ENCODE assay signal across 8 cellular contexts in genomic region chr5:62354028-62354874, GRCh38. TPM values are rescaled to one million over a fixed set of nuclear protein-coding genes. Genes with fewer than 3 reads are reported as not detected.
DNase-seq lines count a peak whose midpoint lies in the region; ATAC-seq, FAIRE-seq and TF ChIP-seq lines count a peak whose summit lies in the region.

No MANE protein-coding gene starts in this region.

- no peaks in the 10 kb centered on the region for H3K4me1 ChIP-seq in GM12878 (ENCODE audit: control insufficient read depth, insufficient read depth, low read length)
- no peaks in the 10 kb centered on the region for H3K4me1 ChIP-seq in HepG2 (ENCODE audit: insufficient read depth, low read length)
- no peaks in the 10 kb centered on the region for H3K4me1 ChIP-seq in uterus

- H3K79me2 ChIP-seq in GM12878 (ENCODE audit: control insufficient read depth, insufficient read depth, low read length) (no peaks in the 10 kb centered on the region), HepG2 (ENCODE audit: insufficient read depth, low read length) (no peaks in the 10 kb centered on the region)

- peaks cover 0 to 27% of the 10 kb centered on the region in 2 experiments; a peak in 3 of 4 replicates for H3K36me3 ChIP-seq in GM12878 (ENCODE audit: control insufficient read depth in 2 of 2, insufficient read depth in 2 of 2, low read length in 1 of 2)
- H3K36me3 ChIP-seq in HepG2 (replicated peaks in 1 of 2; ENCODE audit: control insufficient read depth in 1 of 2, insufficient read depth in 2 of 2, low read length in 2 of 2), result peaks cover 0 to 15% of the 10 kb centered on the region in 2 experiments; a peak in 3 of 5 replicates
- no peaks in the 10 kb centered on the region for H3K36me3 ChIP-seq in uterus

- H3K27ac ChIP-seq in GM12878 (ENCODE audit: control insufficient read depth, insufficient read depth) (no peak overlapping the region), HepG2 (ENCODE audit: extremely low read length, insufficient read depth, low read length) (no peak overlapping the region), uterus (no peak overlapping the region)

- in situ Hi-C loops in GM13977 (cut with MboI; ENCODE audit: low pct_unique_long_range_greater_than_20kb, low sequenced_read_pairs, unreplicated experiment) (loop anchor here (10.0 kb wide), 1 partner anchor 139 kb away; no protein-coding TSS in a partner anchor), GM12878 (cut with MboI) (loop anchor here (10.0 kb wide), 1 partner anchor 139 kb away; no protein-coding TSS in a partner anchor), HepG2 (cut with HindIII; ENCODE audit: extremely low pct_ligation_motif_present, low pct_unique_long_range_greater_than_20kb) (no loop called here)

- CTCF ChIA-PET in GM12878 (lab: Yijun Ruan, JAX) (interaction anchor here (0.6 to 10.4 kb wide), 9 partner anchors 8 to 133 kb away, joined by 3 to 176 read pairs (median 3); partner anchors contain the start of gene DIMT1), HepG2 (lab: Yijun Ruan, JAX; ENCODE audit: low intra/inter-chr PET ratio, low total read pairs) (interaction anchor here (1.2 to 1.5 kb wide), 2 partner anchors 63 to 129 kb away, joined by 5 to 7 read pairs; no protein-coding TSS in a partner anchor)

- ATAC-seq in HG02759 (IDR thresholded peaks at IDR 0.05; ENCODE audit: unreplicated experiment) (peak; percentile 92), GM12878 (peak; percentile 92), HepG2 (peak; percentile 68)

- POLR2A ChIA-PET in GM12878 (lab: Charles Lee) (interaction anchor here (1.1 kb wide), 1 partner anchor 51 kb away, joined by 11 read pairs; no protein-coding TSS in a partner anchor), HepG2 (lab: Yijun Ruan, JAX) (no interaction called here)

- SMC1A ChIA-PET in GM12878 (lab: Charles Lee; ENCODE audit: uncharacterized antibody, unreplicated experiment), result interaction anchor here (0.6 to 3.3 kb wide), 10 partner anchors 25 to 1183 kb away, joined by 3 to 31 read pairs (median 3); no protein-coding TSS in a partner anchor

- H3K4me3 ChIP-seq in GM12878, result no peak overlapping the region
- no peak overlapping the region for H3K4me3 ChIP-seq in HepG2 (replicated peaks in 1 of 3; ENCODE audit: insufficient read depth in 1 of 3, low read depth in 2 of 3, low read length in 3 of 3)
- H3K4me3 ChIP-seq in uterus, result no peak overlapping the region

- TF ChIP-seq CTCF in GM13977 (IDR thresholded peaks at IDR 0.05; ENCODE audit: extremely low read depth, insufficient read depth, missing control alignments), result peak; percentile 49
- peak; percentile 39 to 69 (median 48); a peak in 4 of 6 replicates for TF ChIP-seq CTCF in GM12878 (IDR thresholded peaks at IDR 0.05 in 2 of 3, conservative IDR thresholded peaks at IDR 0.05 in 1 of 3; ENCODE audit: control insufficient read depth in 2 of 3, extremely low read depth in 1 of 3, insufficient read depth in 1 of 3, low read depth in 3 of 3, low read length in 3 of 3)
- TF ChIP-seq CTCF in HepG2 (CRISPR knock-in tag; IDR thresholded peaks at IDR 0.05), result peak; percentile 50
- peak; percentile 51 to 59 (median 59) for TF ChIP-seq CTCF in uterus (IDR thresholded peaks at IDR 0.05)

- intact Hi-C loops in GM12878 (cut with micrococcal nuclease; ENCODE audit: unreplicated experiment), result loop anchor here (2.0 to 5.0 kb wide), 2 partner anchors 47 to 129 kb away; partner anchors contain the start of gene KIF2A
- intact Hi-C loops in HepG2 (cut with micrococcal nuclease; ENCODE audit: unreplicated experiment), result loop anchor here (1.0 kb wide), 2 partner anchors 62 to 129 kb away; no protein-coding TSS in a partner anchor
- intact Hi-C loops in uterus (cut with DNase I; ENCODE audit: low total_unique reads), result no loop called here

- H3K9me3 ChIP-seq in GM12878 (replicated peaks; ENCODE audit: control insufficient read depth, insufficient read depth, low read length) (no peaks in the 10 kb centered on the region), HepG2 (ENCODE audit: low read length) (no peaks in the 10 kb centered on the region), uterus (no peaks in the 10 kb centered on the region)

- H3K27me3 ChIP-seq in GM12878 (replicated peaks in 1 of 2; ENCODE audit: control insufficient read depth in 2 of 2, insufficient read depth in 2 of 2, low read length in 1 of 2), result no peaks in the 10 kb centered on the region
- no peaks in the 10 kb centered on the region for H3K27me3 ChIP-seq in HepG2 (ENCODE audit: control insufficient read depth in 1 of 2, insufficient read depth in 2 of 2, low read length in 2 of 2)
- no peaks in the 10 kb centered on the region for H3K27me3 ChIP-seq in uterus

- H3K4me2 ChIP-seq in GM12878 (ENCODE audit: control insufficient read depth, insufficient read depth) (no peak overlapping the region), HepG2 (ENCODE audit: low read depth, low read length) (no peak overlapping the region)

- BruUV-seq in GM12878 (replicated peaks; lab: Mats Ljungman, UMichigan) (no TSS peak), HepG2 (replicated peaks; lab: Mats Ljungman, UMichigan) (no TSS peak)

- TF ChIP-seq EP300 in GM12878 (IDR thresholded peaks at IDR 0.05; ENCODE audit: borderline replicate concordance in 1 of 2, control insufficient read depth in 1 of 2, low read depth in 2 of 2, low read length in 2 of 2) (no peak), HepG2 (IDR thresholded peaks at IDR 0.05; ENCODE audit: low read depth in 2 of 2, low read length in 2 of 2) (no peak), HepG2 (CRISPR knock-in tag; IDR thresholded peaks at IDR 0.05; ENCODE audit: borderline replicate concordance) (no peak)

- H2AFZ ChIP-seq in GM12878 (ENCODE audit: control insufficient read depth, low read depth, low read length) (no peak overlapping the region), HepG2 (ENCODE audit: low read length) (no peak overlapping the region)

- TF ChIP-seq POLR2A in GM12878 (IDR thresholded peaks at IDR 0.05; ENCODE audit: low read depth, low read length) (no peak), HepG2 (IDR thresholded peaks at IDR 0.05; ENCODE audit: insufficient read depth in 1 of 2, low read depth in 2 of 2, low read length in 2 of 2) (no peak), uterus (IDR thresholded peaks at IDR 0.05) (no peak)

- H3K9ac ChIP-seq in GM12878 (ENCODE audit: control insufficient read depth, insufficient read depth, low read length) (no peak overlapping the region), HepG2 (ENCODE audit: insufficient read depth, low read depth, low read length) (no peak overlapping the region)

- DNase-seq in CD1c-positive myeloid dendritic cell (ENCODE audit: extremely low spot score) (peak; percentile 70), GM13977 (ENCODE audit: low spot score) (peak; percentile 39), NCI-H2029 (lab: John Stamatoyannopoulos, UW) (peak; percentile 30), GM12878 (ENCODE audit: low read depth, low spot score) (peak; percentile 35), HepG2 (ENCODE audit: low spot score) (peak; percentile 51), uterus (no peak), mesenteric fat pad (ENCODE audit: low spot score) (no peak)

- TF ChIP-seq RAD21 in GM12878 (IDR thresholded peaks at IDR 0.05; ENCODE audit: insufficient read depth, low read depth, low read length), result peak; percentile 68
- TF ChIP-seq RAD21 in HepG2 (CRISPR knock-in tag; IDR thresholded peaks at IDR 0.05), result peak; percentile 20; the same call in 1 of the 2 replicates

- H4K20me1 ChIP-seq in GM12878 (ENCODE audit: control insufficient read depth, insufficient read depth), result no peaks in the 10 kb centered on the region
- H4K20me1 ChIP-seq in HepG2 (ENCODE audit: insufficient read depth, low read length), result no peaks in the 10 kb centered on the region

- FAIRE-seq in GM12878 (lab: Jason Lieb, UNC) (peak; percentile 90), HepG2 (lab: Jason Lieb, UNC) (no peak)

- RAD21 ChIA-PET in GM12878 (lab: Charles Lee; ENCODE audit: unreplicated experiment), result interaction anchor here (0.7 to 2.5 kb wide), 6 partner anchors 22 to 130 kb away, joined by 3 to 31 read pairs (median 4); partner anchors contain the start of gene KIF2A

RNA-seq across cellular contexts. Expression of gene KIF2A, which starts 48.2 kb away (rescaled TPM):
- total RNA-seq in GM12878 (2013; cell fraction: nucleolus; rRNA removed), result 118 and 141 TPM in 2 replicates
- total RNA-seq in GM12878 (2014; rRNA removed), result 55.2 and 69.2 TPM in 2 replicates
- 97.3 and 97.9 TPM in 2 replicates for total RNA-seq in GM12878 (2014; rRNA removed; fragmentation: Illumina TruSeq; extraction: Trizol)
- total RNA-seq in GM12878 (2021), result 81.0 and 82.1 TPM in 2 replicates
- 31.2 TPM for polyA plus RNA-seq in GM12878 (2011; ENCODE audit: low read depth)
- polyA plus RNA-seq in GM12878 (2011; rRNA removed), result 78.1 and 121 TPM in 2 replicates
- 33.0 and 42.8 TPM in 2 replicates for polyA plus RNA-seq in GM12878 (2011; cell fraction: cytosol; rRNA removed)
- 44.1 and 58.5 TPM in 2 replicates for polyA plus RNA-seq in GM12878 (2011; cell fraction: nucleus; rRNA removed)
- 37.7 and 55.1 TPM in 2 replicates for polyA plus RNA-seq in GM12878 (2012)
- polyA plus RNA-seq in GM12878 (2014; fragmentation: Illumina TruSeq; extraction: Trizol), result 124 and 140 TPM in 2 replicates
- polyA plus RNA-seq in GM12878 (2014; fragmentation: Nextera tagmentation; extraction: Ambion mirVana), result 10 to 100 TPM; 35.9 to 36.9 TPM
- 44.2 and 54.3 TPM in 2 replicates for polyA plus RNA-seq in GM12878 (2014; rRNA removed)
- 100 to 1,000 TPM in 1 of 2 experiments, 10 to 100 TPM in 1; 93.1 to 106 TPM for polyA plus RNA-seq in GM12878 (2016; fragmentation: Nextera tagmentation; extraction: Ambion mirVana)
- 73.4 and 117 TPM in 2 replicates for polyA minus RNA-seq in GM12878 (2011; rRNA and poly(A)+ RNA removed)
- 51.3 and 63.9 TPM in 2 replicates for polyA minus RNA-seq in GM12878 (2011; cell fraction: cytosol; rRNA and poly(A)+ RNA removed)
- polyA minus RNA-seq in GM12878 (2011; cell fraction: nucleus; rRNA and poly(A)+ RNA removed), result 35.1 and 43.3 TPM in 2 replicates
- 19.2 and 36.4 TPM in 2 replicates for total RNA-seq in HepG2 (2016; rRNA removed; fragmentation: Illumina TruSeq; extraction: Trizol)
- total RNA-seq in HepG2 (2016; cell fraction: cytosol; rRNA removed; fragmentation: Illumina TruSeq; extraction: Trizol; ENCODE audit: low read depth), result 6.8 and 7.9 TPM in 2 replicates
- 18.4 and 35.5 TPM in 2 replicates for total RNA-seq in HepG2 (2016; cell fraction: insoluble cytoplasmic fraction; rRNA removed; fragmentation: Illumina TruSeq; extraction: Trizol)
- 15.2 and 17.0 TPM in 2 replicates for total RNA-seq in HepG2 (2016; cell fraction: membrane; rRNA removed; fragmentation: Illumina TruSeq; extraction: Trizol)
- 21.0 and 22.1 TPM in 2 replicates for total RNA-seq in HepG2 (2016; cell fraction: nucleus; rRNA removed; fragmentation: Illumina TruSeq; extraction: Trizol)
- polyA plus RNA-seq in HepG2 (2011; rRNA removed), result 6.8 and 8.5 TPM in 2 replicates
- polyA plus RNA-seq in HepG2 (2011; cell fraction: cytosol; rRNA removed), result 4.3 and 6.7 TPM in 2 replicates
- 4.7 and 6.9 TPM in 2 replicates for polyA plus RNA-seq in HepG2 (2011; cell fraction: nucleus; rRNA removed)
- 17.8 and 18.0 TPM in 2 replicates for polyA plus RNA-seq in HepG2 (2012)
- 3.1 and 3.2 TPM in 2 replicates for polyA plus RNA-seq in HepG2 (2016; cell fraction: cytosol; fragmentation: Illumina TruSeq; extraction: Trizol; ENCODE audit: low read depth)
- polyA plus RNA-seq in HepG2 (2016; cell fraction: insoluble cytoplasmic fraction; fragmentation: Illumina TruSeq; extraction: Trizol; ENCODE audit: low read depth), result 30.8 and 31.3 TPM in 2 replicates
- polyA plus RNA-seq in HepG2 (2016; cell fraction: membrane; fragmentation: Illumina TruSeq; extraction: Trizol; ENCODE audit: low read depth), result 6.1 and 8.6 TPM in 2 replicates
- 17.1 and 18.4 TPM in 2 replicates for polyA plus RNA-seq in HepG2 (2016; cell fraction: nucleus; fragmentation: Illumina TruSeq; extraction: Trizol; ENCODE audit: insufficient read depth, low read depth)
- 7.8 and 18.7 TPM in 2 replicates for polyA minus RNA-seq in HepG2 (2011; rRNA and poly(A)+ RNA removed; ENCODE audit: low replicate concordance)
- polyA minus RNA-seq in HepG2 (2011; cell fraction: cytosol; rRNA and poly(A)+ RNA removed), result 15.8 and 16.6 TPM in 2 replicates
- polyA minus RNA-seq in HepG2 (2011; cell fraction: nucleus; rRNA and poly(A)+ RNA removed), result 14.9 and 23.4 TPM in 2 replicates
- total RNA-seq in uterus, result 100 to 1,000 TPM in 1 of 4 donors, 10 to 100 TPM in 3; 32.8 to 116 (median 39.4) TPM
- total RNA-seq in mesenteric fat pad, result 30.6 TPM

RNA-seq across cellular contexts. Expression of gene DIMT1, which starts 49.5 kb away (rescaled TPM):
- total RNA-seq in GM12878 (2013; cell fraction: nucleolus; rRNA removed), result 29.9 TPM in 2 replicates
- total RNA-seq in GM12878 (2014; rRNA removed) (44.1 and 45.6 TPM in 2 replicates), GM12878 (2014; rRNA removed; fragmentation: Illumina TruSeq; extraction: Trizol) (22.6 and 23.8 TPM in 2 replicates), GM12878 (2021) (28.9 and 32.0 TPM in 2 replicates), HepG2 (2016; rRNA removed; fragmentation: Illumina TruSeq; extraction: Trizol) (35.2 and 37.7 TPM in 2 replicates), uterus (10 to 100 TPM; 18.8 to 38.2 (median 27.3) TPM), mesenteric fat pad (30.7 TPM)
- 7.9 TPM for polyA plus RNA-seq in GM12878 (2011; ENCODE audit: low read depth)
- polyA plus RNA-seq in GM12878 (2011; rRNA removed) (34.3 and 44.9 TPM in 2 replicates), GM12878 (2014; fragmentation: Illumina TruSeq; extraction: Trizol) (28.8 and 32.1 TPM in 2 replicates), GM12878 (2014; fragmentation: Nextera tagmentation; extraction: Ambion mirVana) (10 to 100 TPM; 19.0 to 26.4 TPM), GM12878 (2014; rRNA removed) (42.6 and 43.8 TPM in 2 replicates), GM12878 (2016; fragmentation: Nextera tagmentation; extraction: Ambion mirVana) (10 to 100 TPM; 66.2 TPM), HepG2 (2011; rRNA removed) (13.8 and 16.1 TPM in 2 replicates)
- 17.5 and 18.9 TPM in 2 replicates for polyA plus RNA-seq in GM12878 (2011; cell fraction: cytosol; rRNA removed)
- 21.0 and 25.2 TPM in 2 replicates for polyA plus RNA-seq in GM12878 (2011; cell fraction: nucleus; rRNA removed)
- 15.4 and 19.5 TPM in 2 replicates for polyA plus RNA-seq in GM12878 (2012)
- 14.9 and 17.2 TPM in 2 replicates for polyA minus RNA-seq in GM12878 (2011; rRNA and poly(A)+ RNA removed)
- polyA minus RNA-seq in GM12878 (2011; cell fraction: cytosol; rRNA and poly(A)+ RNA removed), result 5.7 and 7.9 TPM in 2 replicates
- 10.3 and 12.7 TPM in 2 replicates for polyA minus RNA-seq in GM12878 (2011; cell fraction: nucleus; rRNA and poly(A)+ RNA removed)
- total RNA-seq in HepG2 (2016; cell fraction: cytosol; rRNA removed; fragmentation: Illumina TruSeq; extraction: Trizol; ENCODE audit: low read depth), result 10.4 and 10.7 TPM in 2 replicates
- 33.8 and 43.5 TPM in 2 replicates for total RNA-seq in HepG2 (2016; cell fraction: insoluble cytoplasmic fraction; rRNA removed; fragmentation: Illumina TruSeq; extraction: Trizol)
- total RNA-seq in HepG2 (2016; cell fraction: membrane; rRNA removed; fragmentation: Illumina TruSeq; extraction: Trizol), result 21.0 and 22.5 TPM in 2 replicates
- total RNA-seq in HepG2 (2016; cell fraction: nucleus; rRNA removed; fragmentation: Illumina TruSeq; extraction: Trizol), result 22.1 and 23.5 TPM in 2 replicates
- polyA plus RNA-seq in HepG2 (2011; cell fraction: cytosol; rRNA removed), result 10.3 and 16.4 TPM in 2 replicates
- polyA plus RNA-seq in HepG2 (2011; cell fraction: nucleus; rRNA removed), result 10.8 and 14.2 TPM in 2 replicates
- 16.2 and 18.3 TPM in 2 replicates for polyA plus RNA-seq in HepG2 (2012)
- polyA plus RNA-seq in HepG2 (2016; cell fraction: cytosol; fragmentation: Illumina TruSeq; extraction: Trizol; ENCODE audit: low read depth), result 9.1 and 9.3 TPM in 2 replicates
- 38.7 and 41.2 TPM in 2 replicates for polyA plus RNA-seq in HepG2 (2016; cell fraction: insoluble cytoplasmic fraction; fragmentation: Illumina TruSeq; extraction: Trizol; ENCODE audit: low read depth)
- 11.7 and 12.2 TPM in 2 replicates for polyA plus RNA-seq in HepG2 (2016; cell fraction: membrane; fragmentation: Illumina TruSeq; extraction: Trizol; ENCODE audit: low read depth)
- polyA plus RNA-seq in HepG2 (2016; cell fraction: nucleus; fragmentation: Illumina TruSeq; extraction: Trizol; ENCODE audit: insufficient read depth, low read depth), result 34.2 and 34.5 TPM in 2 replicates
- polyA minus RNA-seq in HepG2 (2011; rRNA and poly(A)+ RNA removed; ENCODE audit: low replicate concordance), result 9.3 and 9.5 TPM in 2 replicates
- 8.7 and 9.2 TPM in 2 replicates for polyA minus RNA-seq in HepG2 (2011; cell fraction: cytosol; rRNA and poly(A)+ RNA removed)
- polyA minus RNA-seq in HepG2 (2011; cell fraction: nucleus; rRNA and poly(A)+ RNA removed), result 21.5 and 22.4 TPM in 2 replicates

RNA-seq across cellular contexts. Expression of gene IPO11, which starts 58.3 kb away (rescaled TPM):
- 75.5 and 78.6 TPM in 2 replicates for total RNA-seq in GM12878 (2013; cell fraction: nucleolus; rRNA removed)
- total RNA-seq in GM12878 (2014; rRNA removed) (22.1 and 24.4 TPM in 2 replicates), GM12878 (2014; rRNA removed; fragmentation: Illumina TruSeq; extraction: Trizol) (34.3 and 34.8 TPM in 2 replicates), GM12878 (2021) (33.6 and 37.7 TPM in 2 replicates), HepG2 (2016; rRNA removed; fragmentation: Illumina TruSeq; extraction: Trizol) (24.4 and 47.3 TPM in 2 replicates), uterus (10 to 100 TPM; 20.0 to 62.0 (median 45.3) TPM), mesenteric fat pad (32.9 TPM)
- 5.8 TPM for polyA plus RNA-seq in GM12878 (2011; ENCODE audit: low read depth)
- polyA plus RNA-seq in GM12878 (2011; rRNA removed) (25.8 and 33.2 TPM in 2 replicates), GM12878 (2014; fragmentation: Illumina TruSeq; extraction: Trizol) (33.7 and 45.3 TPM in 2 replicates), GM12878 (2014; fragmentation: Nextera tagmentation; extraction: Ambion mirVana) (10 to 100 TPM; 17.4 to 20.9 TPM), GM12878 (2014; rRNA removed) (14.1 and 15.6 TPM in 2 replicates), GM12878 (2016; fragmentation: Nextera tagmentation; extraction: Ambion mirVana) (10 to 100 TPM; 48.9 to 49.3 TPM), HepG2 (2011; rRNA removed) (10.2 and 13.9 TPM in 2 replicates)
- polyA plus RNA-seq in GM12878 (2011; cell fraction: cytosol; rRNA removed), result 18.1 and 21.6 TPM in 2 replicates
- 18.1 and 18.7 TPM in 2 replicates for polyA plus RNA-seq in GM12878 (2011; cell fraction: nucleus; rRNA removed)
- polyA plus RNA-seq in GM12878 (2012), result 6.0 and 10.2 TPM in 2 replicates
- polyA minus RNA-seq in GM12878 (2011; rRNA and poly(A)+ RNA removed), result 73.0 and 118 TPM in 2 replicates
- polyA minus RNA-seq in GM12878 (2011; cell fraction: cytosol; rRNA and poly(A)+ RNA removed), result 24.4 and 35.8 TPM in 2 replicates
- 36.4 and 57.5 TPM in 2 replicates for polyA minus RNA-seq in GM12878 (2011; cell fraction: nucleus; rRNA and poly(A)+ RNA removed)
- 10.6 and 12.3 TPM in 2 replicates for total RNA-seq in HepG2 (2016; cell fraction: cytosol; rRNA removed; fragmentation: Illumina TruSeq; extraction: Trizol; ENCODE audit: low read depth)
- 23.4 and 45.3 TPM in 2 replicates for total RNA-seq in HepG2 (2016; cell fraction: insoluble cytoplasmic fraction; rRNA removed; fragmentation: Illumina TruSeq; extraction: Trizol)
- 12.7 and 15.4 TPM in 2 replicates for total RNA-seq in HepG2 (2016; cell fraction: membrane; rRNA removed; fragmentation: Illumina TruSeq; extraction: Trizol)
- total RNA-seq in HepG2 (2016; cell fraction: nucleus; rRNA removed; fragmentation: Illumina TruSeq; extraction: Trizol), result 34.8 and 41.2 TPM in 2 replicates
- polyA plus RNA-seq in HepG2 (2011; cell fraction: cytosol; rRNA removed), result 6.4 and 8.3 TPM in 2 replicates
- 10.3 and 11.5 TPM in 2 replicates for polyA plus RNA-seq in HepG2 (2011; cell fraction: nucleus; rRNA removed)
- polyA plus RNA-seq in HepG2 (2012), result 9.1 and 15.2 TPM in 2 replicates
- 2.4 and 3.1 TPM in 2 replicates for polyA plus RNA-seq in HepG2 (2016; cell fraction: cytosol; fragmentation: Illumina TruSeq; extraction: Trizol; ENCODE audit: low read depth)
- polyA plus RNA-seq in HepG2 (2016; cell fraction: insoluble cytoplasmic fraction; fragmentation: Illumina TruSeq; extraction: Trizol; ENCODE audit: low read depth), result 40.1 and 41.1 TPM in 2 replicates
- 7.4 and 8.0 TPM in 2 replicates for polyA plus RNA-seq in HepG2 (2016; cell fraction: membrane; fragmentation: Illumina TruSeq; extraction: Trizol; ENCODE audit: low read depth)
- polyA plus RNA-seq in HepG2 (2016; cell fraction: nucleus; fragmentation: Illumina TruSeq; extraction: Trizol; ENCODE audit: insufficient read depth, low read depth), result 22.7 and 26.1 TPM in 2 replicates
- 50.9 and 137 TPM in 2 replicates for polyA minus RNA-seq in HepG2 (2011; rRNA and poly(A)+ RNA removed; ENCODE audit: low replicate concordance)
- 18.5 and 25.1 TPM in 2 replicates for polyA minus RNA-seq in HepG2 (2011; cell fraction: cytosol; rRNA and poly(A)+ RNA removed)
- 65.4 and 66.4 TPM in 2 replicates for polyA minus RNA-seq in HepG2 (2011; cell fraction: nucleus; rRNA and poly(A)+ RNA removed)

Comparison
In these comparisons a context has a peak if more than half of its experiments do, and no peak if none do; other contexts are left out.
1. DNase-seq: peak in CD1c-positive myeloid dendritic cell (single experiment), GM13977 (single experiment), NCI-H2029 (single experiment), GM12878 (single experiment) and HepG2 (single experiment); none in uterus (0 of 2) and mesenteric fat pad (single experiment).
2. Peak in every context shown above with its lines, with median percentiles within 50 percentile points of each other: CTCF ChIP-seq and ATAC-seq.